ENCODE assay signal across 8 cellular contexts in the genomic region with DNA sequence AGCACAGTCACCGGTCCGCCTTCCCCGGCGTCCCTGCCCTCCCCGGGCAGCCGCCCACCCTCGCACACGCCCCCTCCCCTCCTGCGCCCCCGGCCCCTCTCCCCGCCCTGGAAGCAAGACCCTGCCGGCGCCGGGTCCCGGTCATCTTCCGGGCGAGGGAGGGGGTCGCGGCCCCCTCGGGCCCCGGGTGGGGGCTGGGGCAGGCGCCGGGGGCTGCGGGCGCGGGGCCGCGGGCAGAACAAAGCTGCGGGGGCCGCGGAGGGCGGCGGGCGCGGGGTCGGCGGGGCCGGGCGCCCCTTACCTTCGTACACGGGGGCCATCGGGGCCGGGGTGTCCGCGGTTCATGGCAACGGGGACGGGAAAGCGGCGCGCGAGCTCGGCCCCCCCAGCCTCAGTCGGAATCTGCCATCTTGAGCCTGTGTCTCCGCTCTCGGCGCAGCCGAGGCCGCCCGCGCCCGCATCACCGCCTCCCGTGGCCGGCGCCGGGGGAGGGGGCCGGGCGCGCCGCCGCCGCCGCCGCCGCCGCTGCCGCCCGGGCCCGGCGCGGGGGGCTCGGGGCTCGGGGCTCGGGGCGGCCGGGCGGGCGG. TPM values are rescaled to one million over a fixed set of nuclear protein-coding genes. Genes with fewer than 3 reads are reported as not detected.
DNase-seq lines count a peak whose midpoint lies in the region; ATAC-seq and TF ChIP-seq lines count a peak whose summit lies in the region.

No MANE protein-coding gene starts in this region.

- H3K4me1 Mint-ChIP-seq in CD8-positive, alpha-beta memory T cell = peaks cover 39 to 51% (median 48%) of the 10 kb centered on the region in 3 donors

- H3K36me3 Mint-ChIP-seq in CD8-positive, alpha-beta memory T cell = peaks cover 0 to 14% (median 3%) of the 10 kb centered on the region in 3 donors

- TF ChIP-seq CTCF in gastroesophageal sphincter (IDR thresholded peaks at IDR 0.05) (no peak), ovary (IDR thresholded peaks at IDR 0.05) (no peak)

- H3K9me3 ChIP-seq in CD8-positive, alpha-beta memory T cell (ENCODE audit: low read length) = no peaks in the 10 kb centered on the region
- H3K9me3 ChIP-seq in gastroesophageal sphincter (no peaks in the 10 kb centered on the region), ovary (no peaks in the 10 kb centered on the region)

- peak; percentile 9 for ATAC-seq in GM21576 (IDR thresholded peaks at IDR 0.05; ENCODE audit: unreplicated experiment)
- ATAC-seq in gastroesophageal sphincter = peak; percentile 54
- no peak for ATAC-seq in HG03460 (IDR thresholded peaks at IDR 0.05; ENCODE audit: unreplicated experiment)

- H3K4me1 ChIP-seq in CD8-positive, alpha-beta memory T cell (ENCODE audit: insufficient read depth, low read length) = peaks cover 43% of the 10 kb centered on the region
- peaks cover 0 to 40% (median 12%) of the 10 kb centered on the region in 3 donors for H3K4me1 ChIP-seq in gastroesophageal sphincter
- H3K4me1 ChIP-seq in ovary (ENCODE audit: insufficient read depth) = peaks cover 5% of the 10 kb centered on the region

- peak; percentile 18 to 63 (median 36) for DNase-seq in CD8-positive, alpha-beta memory T cell
- DNase-seq in NCI-H1105 (lab: John Stamatoyannopoulos, UW) = peak; percentile 39
- peak; percentile 38 for DNase-seq in activated T-helper 9 cell treated with anti-CD3 and anti-CD28 coated beads, Interleukin-2, amount 50 U/mL, for 16 hours (ENCODE audit: low read depth)
- peak; percentile 27 to 68 (median 59) for DNase-seq in ovary
- DNase-seq in mucosa of gallbladder (ENCODE audit: low spot score) = no peak

- H3K4me3 ChIP-seq in CD8-positive, alpha-beta memory T cell (ENCODE audit: low read length) = peak overlapping the region; percentile 72
- H3K4me3 ChIP-seq in gastroesophageal sphincter (peak overlapping the region; percentile 88 to 97), ovary (peak overlapping the region; percentile 92)

- intact Hi-C loops in ovary (cut with DNase I) = loop anchor here in 2 of 4 donors (5.0 to 10.0 kb wide), 3 partner anchors 35 to 133 kb away; no protein-coding TSS in a partner anchor

- POLR2A ChIA-PET in CD8-positive, alpha-beta memory T cell (lab: Charles Lee) = interaction anchor here (1.2 to 3.2 kb wide), 2 partner anchors 9 to 26 kb away, joined by 3 to 16 read pairs; no protein-coding TSS in a partner anchor

- TF ChIP-seq POLR2A in gastroesophageal sphincter (IDR thresholded peaks at IDR 0.05) (no peak), ovary (IDR thresholded peaks at IDR 0.05) (no peak)

- TF ChIP-seq EP300 in gastroesophageal sphincter (IDR thresholded peaks at IDR 0.05) (no peak), ovary (IDR thresholded peaks at IDR 0.05) (no peak)

- CTCF ChIA-PET in CD8-positive, alpha-beta memory T cell (lab: Charles Lee) = interaction anchor here (0.6 to 1.0 kb wide), 2 partner anchors 10 to 131 kb away, joined by 3 to 4 read pairs; no protein-coding TSS in a partner anchor

- H3K27ac ChIP-seq in CD8-positive, alpha-beta memory T cell (ENCODE audit: low read depth, low read length) = peak overlapping the region; percentile 81
- H3K27ac ChIP-seq in gastroesophageal sphincter (peak overlapping the region; percentile 92 to 98 (median 96)), ovary (peak overlapping the region; percentile 88 to 93)

- H3K27me3 Mint-ChIP-seq in CD8-positive, alpha-beta memory T cell = peaks cover 9 to 15% of the 10 kb centered on the region in 2 donors

- no peaks in the 10 kb centered on the region for H3K36me3 ChIP-seq in CD8-positive, alpha-beta memory T cell (ENCODE audit: insufficient read depth, low read length)
- peaks cover 0 to 6% of the 10 kb centered on the region in 2 donors for H3K36me3 ChIP-seq in gastroesophageal sphincter
- no peaks in the 10 kb centered on the region for H3K36me3 ChIP-seq in ovary

- H3K27ac Mint-ChIP-seq in CD8-positive, alpha-beta memory T cell = peak overlapping the region; percentile 91 to 99 (median 96)

- peak overlapping the region; percentile 93 to 99 (median 98) for H3K4me3 Mint-ChIP-seq in CD8-positive, alpha-beta memory T cell

- no CpG with 5 or more reads among the region's 88 CpGs for WGBS in gastroesophageal sphincter (ENCODE audit: low coverage in 1 of 2), 2 donors
- 0 to 5% (median 1%) methylated on average over 15 to 88 of the region's 88 CpGs for WGBS in ovary, 3 donors

- H3K27me3 ChIP-seq in CD8-positive, alpha-beta memory T cell (ENCODE audit: insufficient read depth, low read length, poor library complexity, severe bottlenecking) = no peaks in the 10 kb centered on the region
- H3K27me3 ChIP-seq in gastroesophageal sphincter (no peaks in the 10 kb centered on the region), ovary (no peaks in the 10 kb centered on the region)

- H3K9me3 Mint-ChIP-seq in CD8-positive, alpha-beta memory T cell = no peaks in the 10 kb centered on the region

RNA-seq across cellular contexts. Expression of a gene that starts 0.4 kb away (rescaled TPM):
- total RNA-seq in CD8-positive, alpha-beta memory T cell = 10 to 100 TPM; 21.2 to 22.7 TPM
- 1.7 TPM for polyA plus RNA-seq in CD8-positive, alpha-beta memory T cell
- total RNA-seq in gastroesophageal sphincter (10 to 100 TPM; 17.9 to 35.9 (median 22.4) TPM), ovary (10 to 100 TPM in 6 of 7 donors, 1 to 10 TPM in 1; 9.9 to 38.4 (median 35.1) TPM), mucosa of gallbladder (49.0 TPM)
- 10 to 100 TPM in 1 of 2 donors, 1 to 10 TPM in 1; 7.3 to 14.8 TPM for polyA plus RNA-seq in ovary

RNA-seq across cellular contexts. Expression of a gene that starts 51.7 kb away (rescaled TPM):
- 1 to 10 TPM; 1.7 to 2.1 TPM for total RNA-seq in CD8-positive, alpha-beta memory T cell
- 2.9 TPM for polyA plus RNA-seq in CD8-positive, alpha-beta memory T cell
- total RNA-seq in gastroesophageal sphincter (10 to 100 TPM in 2 of 4 donors, 1 to 10 TPM in 2; 6.2 to 23.0 (median 11.8) TPM), ovary (10 to 100 TPM in 2 of 7 donors, 1 to 10 TPM in 5; 3.1 to 16.8 (median 6.1) TPM), mucosa of gallbladder (40.9 TPM)
- polyA plus RNA-seq in ovary = 10 to 100 TPM in 1 of 2 donors, 1 to 10 TPM in 1; 9.0 to 13.6 TPM
